In the genomic region with DNA sequence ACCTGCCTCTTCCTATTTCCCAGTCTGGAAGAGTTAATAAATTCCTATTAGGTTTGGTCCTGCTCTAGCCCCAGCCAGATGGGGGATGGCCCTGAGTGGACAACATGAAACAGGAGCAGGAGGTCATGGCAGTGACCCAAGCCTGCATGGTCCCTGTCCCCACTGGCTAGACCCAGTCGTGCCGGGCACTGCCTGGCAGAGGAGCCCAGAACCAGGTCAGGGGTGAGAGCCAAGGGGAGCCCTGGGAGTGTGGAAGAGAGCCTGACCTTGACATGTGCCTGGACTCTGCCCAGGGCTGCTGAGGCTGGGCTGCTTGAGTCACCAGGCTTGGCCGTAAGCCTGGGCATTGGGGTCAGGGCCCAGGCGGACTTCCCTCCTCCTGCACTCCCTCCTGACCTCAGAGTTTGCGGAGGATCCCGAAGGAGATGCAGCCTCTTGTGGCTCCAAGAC, we compare ENCODE assay signal across 12 cellular contexts. TPM values are rescaled to one million over a fixed set of nuclear protein-coding genes. Genes with fewer than 3 reads are reported as not detected.
DNase-seq lines count a peak whose midpoint lies in the region; ATAC-seq and TF ChIP-seq lines count a peak whose summit lies in the region.
"Had no signal": no experiment of that assay in that cellular context is flagged by ENCODE, and none has a peak within 500 bp of the region (broad histone marks: within the 10 kb centered on the region; RNA-seq: fewer than 3 reads in every experiment).

No MANE protein-coding gene starts in this region.

- intact Hi-C loops in mucosa of descending colon (cut with DNase I, micrococcal nuclease) = no loop called here

- H3K4me3 ChIP-seq in LNCaP clone FGC (ENCODE audit: low read depth, low read length) (no peak overlapping the region), fibroblast of pulmonary artery (replicated peaks; ENCODE audit: low read depth, low read length) (no peak overlapping the region), mucosa of descending colon (no peak overlapping the region)

- peaks cover 10% of the 10 kb centered on the region for H3K4me1 ChIP-seq in mucosa of descending colon (ENCODE audit: low read depth)

- ATAC-seq in mucosa of descending colon = peak; percentile 38
- ATAC-seq in activated CD4-positive, CD25-positive, alpha-beta regulatory T cell treated with anti-CD3 and anti-CD28 coated beads, Interleukin-2, amount 50 U/mL, for 24 hours = no peak

- H3K9me3 ChIP-seq in mucosa of descending colon = no peaks in the 10 kb centered on the region

- TF ChIP-seq CTCF in LNCaP clone FGC (IDR thresholded peaks at IDR 0.05; ENCODE audit: control insufficient read depth, extremely low read depth, insufficient read depth) = no peak
- TF ChIP-seq CTCF in fibroblast of pulmonary artery (IDR thresholded peaks at IDR 0.05; ENCODE audit: low read length, missing control alignments) = no peak
- TF ChIP-seq CTCF in mucosa of descending colon (IDR thresholded peaks at IDR 0.05) = no peak

- DNase-seq in A172 (ENCODE audit: low spot score) (peak; percentile 77), LNCaP clone FGC (ENCODE audit: low read depth) (peak; percentile 17), fibroblast of pulmonary artery (ENCODE audit: low read depth) (peak; percentile 24), mucosa of descending colon (peak in 2 of 3 donors; percentile 14 to 26), NCI-H1694 (lab: John Stamatoyannopoulos, UW) (no peak), NCI-H2171 (lab: John Stamatoyannopoulos, UW) (no peak), iPS-NIHi7 (ENCODE audit: extremely low spot score) (no peak)
- DNase-seq: activated T-cell treated with anti-CD3 and anti-CD28 coated beads, Interleukin-2, amount 50 U/mL, for 24 hours; DND-41; immature natural killer cell; nephron progenitor cell had no signal

- no peaks in the 10 kb centered on the region for H3K36me3 ChIP-seq in mucosa of descending colon (ENCODE audit: low read depth)

RNA-seq across cellular contexts. Expression of a gene that starts 3.6 kb away (rescaled TPM):
- not detected in 2 replicates for total RNA-seq in A172 (2014; rRNA removed; shearing (Covaris generic))
- not detected for total RNA-seq in mucosa of descending colon

RNA-seq across cellular contexts. Expression of a gene that starts 9.5 kb away (rescaled TPM):
- total RNA-seq in A172 (2014; rRNA removed; shearing (Covaris generic)) = not detected in 2 replicates
- total RNA-seq in mucosa of descending colon = under 1 TPM in 1 of 3 donors, not detected in 2; 0.66 TPM

RNA-seq across cellular contexts. Expression of a gene that starts 35.1 kb away (rescaled TPM):
- total RNA-seq in A172 (2014; rRNA removed; shearing (Covaris generic)) = 98.6 and 101 TPM in 2 replicates
- total RNA-seq in mucosa of descending colon = 10 to 100 TPM; 29.6 to 47.9 (median 32.9) TPM

RNA-seq across cellular contexts. Expression of a gene that starts 37.5 kb away (rescaled TPM):
- total RNA-seq in A172 (2014; rRNA removed; shearing (Covaris generic)) = not detected in 2 replicates
- 1 to 10 TPM in 1 of 3 donors, not detected in 2; 1.1 TPM for total RNA-seq in mucosa of descending colon

Comparison
In these comparisons a context has a peak if more than half of its experiments do, and no peak if none do; other contexts are left out.
1. DNase-seq: peak in A172 (single experiment), LNCaP clone FGC (single experiment), fibroblast of pulmonary artery (single experiment) and mucosa of descending colon (2 of 3); none in NCI-H1694 (single experiment), NCI-H2171 (single experiment) and iPS-NIHi7 (single experiment).